In the genomic region with DNA sequence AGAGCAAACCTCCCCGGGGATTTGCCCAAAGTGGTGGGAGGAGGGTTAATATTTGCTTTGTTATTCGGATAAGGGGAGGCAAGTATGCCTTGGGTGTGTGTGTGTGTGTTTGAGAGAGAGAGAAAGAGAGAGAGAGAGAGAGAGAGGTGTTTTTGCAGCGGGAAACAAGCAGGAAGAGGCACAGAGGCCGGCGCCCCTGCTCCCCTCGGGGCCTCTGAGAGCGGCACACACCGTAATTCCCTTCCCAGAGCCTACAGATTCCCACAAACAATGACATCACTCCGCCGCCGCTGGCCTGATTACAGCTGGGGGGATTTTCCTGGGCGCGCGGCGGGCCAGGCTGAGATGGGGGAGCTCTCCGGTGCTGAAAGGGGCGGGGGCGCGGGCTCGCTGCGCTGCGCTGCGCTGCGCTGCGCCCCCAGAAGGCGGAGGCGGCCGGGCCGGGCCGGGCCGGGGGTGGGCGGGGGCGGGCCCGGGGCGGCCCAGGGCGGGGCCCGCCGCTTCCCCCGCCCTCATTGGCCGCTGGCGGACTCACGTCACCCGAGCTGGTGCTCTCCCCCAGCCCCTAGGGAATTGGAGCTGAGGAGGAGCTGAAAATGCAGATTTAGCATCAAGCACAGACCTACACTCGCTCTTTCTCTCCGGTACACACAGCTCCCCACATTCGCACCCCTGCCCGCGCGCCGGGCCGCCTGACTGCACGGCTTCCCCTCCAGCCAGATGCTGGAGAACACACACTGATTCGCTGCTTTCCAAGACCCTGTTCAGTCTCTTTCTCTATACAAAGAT, we compare ENCODE assay signal across 8 cellular contexts. TPM values are rescaled to one million over a fixed set of nuclear protein-coding genes. Genes with fewer than 3 reads are reported as not detected.
DNase-seq lines count a peak whose midpoint lies in the region; ATAC-seq and TF ChIP-seq lines count a peak whose summit lies in the region.

A gene with protein sequence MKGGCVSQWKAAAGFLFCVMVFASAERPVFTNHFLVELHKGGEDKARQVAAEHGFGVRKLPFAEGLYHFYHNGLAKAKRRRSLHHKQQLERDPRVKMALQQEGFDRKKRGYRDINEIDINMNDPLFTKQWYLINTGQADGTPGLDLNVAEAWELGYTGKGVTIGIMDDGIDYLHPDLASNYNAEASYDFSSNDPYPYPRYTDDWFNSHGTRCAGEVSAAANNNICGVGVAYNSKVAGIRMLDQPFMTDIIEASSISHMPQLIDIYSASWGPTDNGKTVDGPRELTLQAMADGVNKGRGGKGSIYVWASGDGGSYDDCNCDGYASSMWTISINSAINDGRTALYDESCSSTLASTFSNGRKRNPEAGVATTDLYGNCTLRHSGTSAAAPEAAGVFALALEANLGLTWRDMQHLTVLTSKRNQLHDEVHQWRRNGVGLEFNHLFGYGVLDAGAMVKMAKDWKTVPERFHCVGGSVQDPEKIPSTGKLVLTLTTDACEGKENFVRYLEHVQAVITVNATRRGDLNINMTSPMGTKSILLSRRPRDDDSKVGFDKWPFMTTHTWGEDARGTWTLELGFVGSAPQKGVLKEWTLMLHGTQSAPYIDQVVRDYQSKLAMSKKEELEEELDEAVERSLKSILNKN (plus strand): TSS at position 631 of the 789 bp plus-strand sequence. CDS start 266 bp downstream, outside the sequence.

- H3K4me1 ChIP-seq in H9 (ENCODE audit: insufficient read depth, low read length) = no peaks in the 10 kb centered on the region

- no peak within 1 kb of the TSS for H2BK15ac ChIP-seq in H9 (ENCODE audit: low read depth, low read length)

- H3K79me1 ChIP-seq in H9 (ENCODE audit: insufficient read depth, low read depth, low read length, poor library complexity, severe bottlenecking) = no peaks in the 10 kb centered on the region

- H3K9me3 ChIP-seq in H9 (ENCODE audit: control insufficient read depth, low read depth, low read length) = no peaks in the 10 kb centered on the region

- no peak within 1 kb of the TSS for H3K4ac ChIP-seq in H9 (ENCODE audit: low read depth, low read length)

- H2BK120ac ChIP-seq in H9 (ENCODE audit: low read depth, low read length, poor library complexity, severe bottlenecking) = no peak within 1 kb of the TSS

- H2BK20ac ChIP-seq in H9 (ENCODE audit: low read depth, low read length, poor library complexity, severe bottlenecking) = no peak within 1 kb of the TSS

- H3K4me1 Mint-ChIP-seq in H9 = peaks cover 33 to 45% of the 10 kb centered on the region in 2 experiments
- peaks cover 20% of the 10 kb centered on the region for H3K4me1 Mint-ChIP-seq in mesothelial cell of epicardium

- H3T11ph ChIP-seq in H9 (ENCODE audit: low read length) = no peak within 1 kb of the TSS

- no peak within 1 kb of the TSS for H2BK12ac ChIP-seq in H9 (ENCODE audit: insufficient read length, low read depth, low read length)

- no peak within 1 kb of the TSS for H4K91ac ChIP-seq in H9 (ENCODE audit: insufficient read length, low read depth, low read length)

- peak within 1 kb of the TSS; percentile 46 for H3K9ac ChIP-seq in H9 (ENCODE audit: extremely low read depth, insufficient read length, low read length)

- H3K27ac Mint-ChIP-seq in H9 (peak within 1 kb of the TSS in 1 of 3 experiments; percentile 55; a peak in 3 of 7 replicates), mesothelial cell of epicardium (peak within 1 kb of the TSS; percentile 21)

- H3K4me2 ChIP-seq in H9 (ENCODE audit: insufficient read depth, insufficient read length, low read length) = peak within 1 kb of the TSS; percentile 89

- H3K23ac ChIP-seq in H9 (ENCODE audit: insufficient read length, low read depth, low read length) = no peak within 1 kb of the TSS

- TF ChIP-seq CTCF in H9 (conservative IDR thresholded peaks at IDR 0.05) = no peak
- TF ChIP-seq CTCF in epithelial cell of proximal tubule (conservative IDR thresholded peaks at IDR 0.05; ENCODE audit: low read depth, low read length) = no peak
- TF ChIP-seq CTCF in mesothelial cell of epicardium (IDR thresholded peaks at IDR 0.05; ENCODE audit: unreplicated experiment) = no peak

- H3K9me3 Mint-ChIP-seq in H9 (no peaks in the 10 kb centered on the region; a peak in 2 of 5 replicates), mesothelial cell of epicardium (no peaks in the 10 kb centered on the region)

- no peak within 1 kb of the TSS for H3K27ac ChIP-seq in H9 (ENCODE audit: insufficient read length, low read depth, low read length)

- no CpG with 5 or more reads among the region's 53 CpGs for WGBS in H9 (ENCODE audit: extremely low coverage, insufficient read length, low lambda C conversion rate)

- no peak within 1 kb of the TSS for H3K18ac ChIP-seq in H9 (ENCODE audit: insufficient read length, low read depth, low read length)

- H3K27me3 ChIP-seq in H9 (ENCODE audit: insufficient read depth, low read length) = peaks cover 18% of the 10 kb centered on the region; the same call in 1 of the 2 replicates

- H2AFZ ChIP-seq in H9 (ENCODE audit: low read length) = no peak within 1 kb of the TSS

- H3K79me2 ChIP-seq in H9 (ENCODE audit: insufficient read depth, low read length) = no peaks in the 10 kb centered on the region

- H3K14ac ChIP-seq in H9 (ENCODE audit: insufficient read depth, low read length) = no peak within 1 kb of the TSS; the same call in 1 of the 2 replicates

- no peak within 1 kb of the TSS for H2BK5ac ChIP-seq in H9 (ENCODE audit: insufficient read length, low read length)

- no peaks in the 10 kb centered on the region for H4K20me1 ChIP-seq in H9 (ENCODE audit: control insufficient read depth, insufficient read depth, insufficient read length)

- peak within 1 kb of the TSS; percentile 70 to 96 for H3K4me3 Mint-ChIP-seq in H9
- H3K4me3 Mint-ChIP-seq in mesothelial cell of epicardium = peak within 1 kb of the TSS; percentile 62

- peak; percentile 91 for DNase-seq in H9
- peak; percentile 100 for DNase-seq in NCI-H748 treated with DMSO at 0.1 percent for 48 hours (lab: John Stamatoyannopoulos, UW)
- DNase-seq in epithelial cell of proximal tubule (ENCODE audit: low read depth) = no peak
- DNase-seq in mesothelial cell of epicardium (ENCODE audit: low spot score in 2 of 2, unreplicated experiment in 2 of 2) = peak; percentile 76 to 86
- DNase-seq in HuH-7 (ENCODE audit: low spot score) = no peak
- no peak for DNase-seq in SW 1271 (lab: John Stamatoyannopoulos, UW)
- no peak for DNase-seq in T1000 (lab: John Stamatoyannopoulos, UW)

- no peak within 1 kb of the TSS for H4K8ac ChIP-seq in H9 (replicated peaks; ENCODE audit: insufficient read length, low read depth, low read length)

- H3K23me2 ChIP-seq in H9 (ENCODE audit: insufficient read length, low read depth, low read length, poor library complexity, severe bottlenecking) = peaks cover 31% of the 10 kb centered on the region

- no peak within 1 kb of the TSS for H3K56ac ChIP-seq in H9 (ENCODE audit: insufficient read length, low read depth, low read length)

- H3K27me3 Mint-ChIP-seq in H9 (ENCODE audit: low read depth) = peaks cover 70% of the 10 kb centered on the region
- peaks cover 97% of the 10 kb centered on the region for H3K27me3 Mint-ChIP-seq in mesothelial cell of epicardium (ENCODE audit: low read depth)

- no peak within 1 kb of the TSS for H4K5ac ChIP-seq in H9 (ENCODE audit: insufficient read length, low read depth, low read length)

- peak within 1 kb of the TSS; percentile 54 for H3K4me3 ChIP-seq in epithelial cell of proximal tubule (ENCODE audit: low read depth, low read length)

- ATAC-seq in GM18498 (IDR thresholded peaks at IDR 0.05; ENCODE audit: unreplicated experiment) = no peak

- no peak within 1 kb of the TSS for H2AK5ac ChIP-seq in H9 (ENCODE audit: insufficient read length, low read length)

- H3K36me3 Mint-ChIP-seq in H9 (ENCODE audit: insufficient read depth in 1 of 3, low read depth in 3 of 3) (no peaks in the 10 kb centered on the region), mesothelial cell of epicardium (no peaks in the 10 kb centered on the region)

RNA-seq across cellular contexts. Expression of the gene that starts here (rescaled TPM):
- 1.5 and 2.8 TPM in 2 replicates for total RNA-seq in H9 (2021)
- total RNA-seq in epithelial cell of proximal tubule = not detected in 2 replicates
- total RNA-seq in mesothelial cell of epicardium = 0.29 to 0.38 TPM (median 0.35 TPM) in 3 replicates

Comparison
In these comparisons a context has a peak if more than half of its experiments do, and no peak if none do; other contexts are left out.
1. Peak in DNase-seq in mesothelial cell of epicardium; RNA of the gene not detected or under 1 TPM.
2. DNase-seq: peak in H9 (single experiment) and NCI-H748 treated with DMSO at 0.1 percent for 48 hours (single experiment); none in epithelial cell of proximal tubule (single experiment), HuH-7 (single experiment), SW 1271 (0 of 2) and T1000 (single experiment).